1 cellular context compared by ENCODE assay signal in genomic region chr20:21053002-21053762, GRCh38.
TF ChIP-seq lines count a peak whose summit lies in the region.

No MANE protein-coding gene starts in this region.

TF ChIP-seq in HepG2, 621 proteins besides CTCF, POLR2A, EP300 and RAD21 (continued from another document):
- TF ChIP-seq THRA (CRISPR knock-in tag; IDR thresholded peaks at IDR 0.05; ENCODE audit: borderline replicate concordance) (peak; percentile 70; the same call in 1 of the 2 replicates), IRF2 (CRISPR knock-in tag; IDR thresholded peaks at IDR 0.05) (peak; percentile 22; the same call in 1 of the 2 replicates), ZKSCAN8 (CRISPR knock-in tag; IDR thresholded peaks at IDR 0.05; ENCODE audit: borderline replicate concordance) (no peak; the same call in 1 of the 2 replicates), KDM6A (CRISPR knock-in tag; IDR thresholded peaks at IDR 0.05; ENCODE audit: low read depth) (peak; percentile 55; the same call in 1 of the 2 replicates), ZNF776 (CRISPR knock-in tag; IDR thresholded peaks at IDR 0.05) (no peak), SPEN (CRISPR knock-in tag; IDR thresholded peaks at IDR 0.05; ENCODE audit: low read depth) (no peak), ZNF430 (CRISPR knock-in tag; IDR thresholded peaks at IDR 0.05) (no peak), SRSF1 (optimal IDR thresholded peaks at IDR 0.05; ENCODE audit: low read depth, low read length) (no peak), ZNF558 (CRISPR knock-in tag; IDR thresholded peaks at IDR 0.05; ENCODE audit: borderline replicate concordance) (no peak), MEF2D (CRISPR knock-in tag; IDR thresholded peaks at IDR 0.05) (no peak), ZNF253 (CRISPR knock-in tag; IDR thresholded peaks at IDR 0.05; ENCODE audit: borderline replicate concordance) (no peak), SMAD9 (CRISPR knock-in tag; IDR thresholded peaks at IDR 0.05) (no peak), ZNF550 (CRISPR knock-in tag; IDR thresholded peaks at IDR 0.05; ENCODE audit: borderline replicate concordance) (no peak), STAG1 (CRISPR knock-in tag; IDR thresholded peaks at IDR 0.05) (peak; percentile 85), KDM3A (CRISPR knock-in tag; IDR thresholded peaks at IDR 0.05; ENCODE audit: low read depth) (no peak), ZNF280D (CRISPR knock-in tag; IDR thresholded peaks at IDR 0.05) (no peak), CCAR2 (optimal IDR thresholded peaks at IDR 0.05; ENCODE audit: low read depth, low read length) (peak; percentile 87), ZNF136 (CRISPR knock-in tag; IDR thresholded peaks at IDR 0.05; ENCODE audit: low read depth) (no peak; the same call in 1 of the 2 replicates), ZSCAN9 (CRISPR knock-in tag; IDR thresholded peaks at IDR 0.05; ENCODE audit: borderline replicate concordance) (no peak)
